16 cellular contexts compared by ENCODE assay signal in genomic region chr1:54135436-54136120, GRCh38. TPM values are rescaled to one million over a fixed set of nuclear protein-coding genes. Genes with fewer than 3 reads are reported as not detected.
DNase-seq lines count a peak whose midpoint lies in the region; ATAC-seq and TF ChIP-seq lines count a peak whose summit lies in the region.
"Had no signal": no experiment of that assay in that cellular context is flagged by ENCODE, and none has a peak within 500 bp of the region (broad histone marks: within the 10 kb centered on the region; RNA-seq: fewer than 3 reads in every experiment).

No MANE protein-coding gene starts in this region.

- H3K27ac ChIP-seq in HUES48 (ENCODE audit: low read depth, low read length) = peak overlapping the region; percentile 78
- peak overlapping the region; percentile 56 for H3K27ac ChIP-seq in mesendoderm (ENCODE audit: low read depth, low read length)
- H3K27ac ChIP-seq: left ventricle myocardium inferior, suprapubic skin had no signal

- H4K8ac ChIP-seq in mesendoderm (ENCODE audit: low read depth, low read length) = no peak overlapping the region

- H3K27me3 ChIP-seq in HUES48 (ENCODE audit: control insufficient read depth, insufficient read depth, low read length) (no peaks in the 10 kb centered on the region), mesendoderm (ENCODE audit: insufficient read depth, low read length, poor library complexity) (no peaks in the 10 kb centered on the region)
- H3K27me3 ChIP-seq: suprapubic skin had no signal

- H3K36me3 Mint-ChIP-seq in chondrocyte (ENCODE audit: low read depth) = no peaks in the 10 kb centered on the region
- no peaks in the 10 kb centered on the region for H3K36me3 Mint-ChIP-seq in activated T-cell treated with anti-CD3 and anti-CD28 coated beads, Interleukin-2, amount 50 U/mL, for 72 hours (ENCODE audit: insufficient read depth in 2 of 2)
- H3K36me3 Mint-ChIP-seq: activated naive CD8-positive, alpha-beta T cell treated with anti-CD3 and anti-CD28 coated beads, Interleukin-2, amount 10 ng/mL, durations not matched to agents 7 days and 5 days; naive thymus-derived CD4-positive, alpha-beta T cell had no signal

- no peak overlapping the region for H2BK15ac ChIP-seq in mesendoderm (replicated peaks; ENCODE audit: low read depth)

- H3K36me3 ChIP-seq in HUES48 (ENCODE audit: control insufficient read depth, insufficient read depth, low read length) (no peaks in the 10 kb centered on the region), mesendoderm (ENCODE audit: control insufficient read depth, insufficient read depth, low read length) (no peaks in the 10 kb centered on the region)
- H3K36me3 ChIP-seq: left ventricle myocardium inferior, suprapubic skin had no signal

- peaks cover 3% of the 10 kb centered on the region for H3K9me3 Mint-ChIP-seq in chondrocyte (ENCODE audit: low read depth)
- H3K9me3 Mint-ChIP-seq in activated T-cell treated with anti-CD3 and anti-CD28 coated beads, Interleukin-2, amount 50 U/mL, for 72 hours = no peaks in the 10 kb centered on the region
- H3K9me3 Mint-ChIP-seq: activated naive CD8-positive, alpha-beta T cell treated with anti-CD3 and anti-CD28 coated beads, Interleukin-2, amount 10 ng/mL, durations not matched to agents 7 days and 5 days; naive thymus-derived CD4-positive, alpha-beta T cell had no signal

- H3K4me3 ChIP-seq in HUES48 (ENCODE audit: low read depth, low read length) = no peak overlapping the region
- no peak overlapping the region for H3K4me3 ChIP-seq in mesendoderm (ENCODE audit: low read length)
- H3K4me3 ChIP-seq: left ventricle myocardium inferior, suprapubic skin had no signal

- no peak for ATAC-seq in GM18909 (IDR thresholded peaks at IDR 0.05; ENCODE audit: poor library complexity, unreplicated experiment)
- no peak for ATAC-seq in activated T-cell treated with anti-CD3 and anti-CD28 coated beads, Interleukin-2, amount 50 U/mL, for 72 hours (replicated peaks in 1 of 2)
- no peak for ATAC-seq in GM18519 (IDR thresholded peaks at IDR 0.05; ENCODE audit: low FRiP score, unreplicated experiment)
- no peak for ATAC-seq in GM21447 (IDR thresholded peaks at IDR 0.05; ENCODE audit: unreplicated experiment)
- ATAC-seq: naive thymus-derived CD4-positive, alpha-beta T cell had no signal

- H3K27ac Mint-ChIP-seq in chondrocyte (ENCODE audit: unreplicated experiment) = peak overlapping the region; percentile 81
- no peak overlapping the region for H3K27ac Mint-ChIP-seq in activated T-cell treated with anti-CD3 and anti-CD28 coated beads, Interleukin-2, amount 50 U/mL, for 72 hours
- H3K27ac Mint-ChIP-seq: activated naive CD8-positive, alpha-beta T cell treated with anti-CD3 and anti-CD28 coated beads, Interleukin-2, amount 10 ng/mL, durations not matched to agents 7 days and 5 days; naive thymus-derived CD4-positive, alpha-beta T cell had no signal

- H3K4ac ChIP-seq in mesendoderm (ENCODE audit: low read depth, low read length) = no peak overlapping the region

- H3K4me1 ChIP-seq in HUES48 (ENCODE audit: control insufficient read depth, insufficient read depth, low read length) (peaks cover 21% of the 10 kb centered on the region), mesendoderm (ENCODE audit: control insufficient read depth, low read depth, low read length) (peaks cover 9% of the 10 kb centered on the region)
- H3K4me1 ChIP-seq: left ventricle myocardium inferior, suprapubic skin had no signal

- H3K79me2 ChIP-seq in mesendoderm (ENCODE audit: control insufficient read depth, insufficient read depth, low read length) = no peaks in the 10 kb centered on the region

- H3K79me1 ChIP-seq in mesendoderm (ENCODE audit: low read length) = no peaks in the 10 kb centered on the region

- TF ChIP-seq CTCF in chondrocyte (IDR thresholded peaks at IDR 0.05) = no peak

- H3K9me3 ChIP-seq in HUES48 (ENCODE audit: control insufficient read depth, insufficient read depth, low read length) = no peaks in the 10 kb centered on the region
- H3K9me3 ChIP-seq: left ventricle myocardium inferior, suprapubic skin had no signal

- no peak overlapping the region for H2BK120ac ChIP-seq in mesendoderm (ENCODE audit: low read depth, low read length)

- no CpG with 5 or more reads among the region's 5 CpGs for WGBS in mesendoderm (ENCODE audit: extremely low coverage, insufficient coverage, low lambda C conversion rate)

- H3K23ac ChIP-seq in mesendoderm (ENCODE audit: low read length) = no peak overlapping the region

- H4K5ac ChIP-seq in mesendoderm (ENCODE audit: low read length) = peak overlapping the region; percentile 33

- no peak overlapping the region for H3K4me3 Mint-ChIP-seq in chondrocyte (ENCODE audit: unreplicated experiment)
- H3K4me3 Mint-ChIP-seq in activated T-cell treated with anti-CD3 and anti-CD28 coated beads, Interleukin-2, amount 50 U/mL, for 72 hours = no peak overlapping the region
- H3K4me3 Mint-ChIP-seq: activated naive CD8-positive, alpha-beta T cell treated with anti-CD3 and anti-CD28 coated beads, Interleukin-2, amount 10 ng/mL, durations not matched to agents 7 days and 5 days; naive thymus-derived CD4-positive, alpha-beta T cell had no signal

- H3K56ac ChIP-seq in mesendoderm (ENCODE audit: low read length) = peak overlapping the region; percentile 83

- peak overlapping the region; percentile 71 for H3K18ac ChIP-seq in mesendoderm (ENCODE audit: low read length)

- H3K27me3 Mint-ChIP-seq in chondrocyte (ENCODE audit: low read depth) = no peaks in the 10 kb centered on the region
- H3K27me3 Mint-ChIP-seq in activated T-cell treated with anti-CD3 and anti-CD28 coated beads, Interleukin-2, amount 50 U/mL, for 72 hours (ENCODE audit: low read depth) = no peaks in the 10 kb centered on the region

- H3K4me2 ChIP-seq in mesendoderm (ENCODE audit: low read length) = no peak overlapping the region

- peak overlapping the region; percentile 49 for H2BK5ac ChIP-seq in mesendoderm (ENCODE audit: low read length)

- peak overlapping the region; percentile 27 for H2AK5ac ChIP-seq in mesendoderm (ENCODE audit: low read length)

- H3K9ac ChIP-seq in HUES48 (ENCODE audit: low read depth, low read length) (peak overlapping the region; percentile 27; the same call in 1 of the 2 replicates), mesendoderm (ENCODE audit: low read length) (peak overlapping the region; percentile 51)

- DNase-seq in A172 (ENCODE audit: low spot score) = peak; percentile 74
- no peak for DNase-seq in chondrocyte (ENCODE audit: low spot score)
- DNase-seq in mesendoderm = peak; percentile 76
- DNase-seq in activated T-cell treated with anti-CD3 and anti-CD28 coated beads, Interleukin-2, amount 50 U/mL, for 72 hours = no peak
- DNase-seq: activated CD4-positive, alpha-beta T cell treated with anti-CD3 and anti-CD28 coated beads for 48 hours; activated naive CD8-positive, alpha-beta T cell treated with anti-CD3 and anti-CD28 coated beads, Interleukin-2, amount 10 ng/mL, durations not matched to agents 7 days and 5 days; left ventricle myocardium inferior; naive thymus-derived CD4-positive, alpha-beta T cell; NCI-H1092 treated with DMSO at 0.1 percent for 48 hours had no signal

- peaks cover 38% of the 10 kb centered on the region for H3K4me1 Mint-ChIP-seq in chondrocyte (ENCODE audit: low read depth)
- no peaks in the 10 kb centered on the region for H3K4me1 Mint-ChIP-seq in activated T-cell treated with anti-CD3 and anti-CD28 coated beads, Interleukin-2, amount 50 U/mL, for 72 hours (ENCODE audit: low read depth)
- H3K4me1 Mint-ChIP-seq: activated naive CD8-positive, alpha-beta T cell treated with anti-CD3 and anti-CD28 coated beads, Interleukin-2, amount 10 ng/mL, durations not matched to agents 7 days and 5 days; naive thymus-derived CD4-positive, alpha-beta T cell had no signal

RNA-seq across cellular contexts. Expression of gene CDCP2, which starts 17.2 kb away (rescaled TPM):
- total RNA-seq in A172 (2014; rRNA removed; shearing (Covaris generic)) = not detected in 2 replicates
- total RNA-seq in chondrocyte = not detected in 3 replicates
- not detected for polyA plus RNA-seq in mesendoderm (2013, experiment 1 of 2)
- not detected for polyA plus RNA-seq in mesendoderm (2013, experiment 2 of 2)
- not detected for total RNA-seq in activated T-cell treated with anti-CD3 and anti-CD28 coated beads, Interleukin-2, amount 50 U/mL, for 72 hours
- total RNA-seq: epithelial cell of proximal tubule; left ventricle myocardium inferior; suprapubic skin; T-helper 2 cell treated with Interferon-gamma antibody and Interleukin-4, amounts not matched to agents 100 ng/mL and 5 ng/mL, for 36 hours had no signal
- polyA plus RNA-seq: naive thymus-derived CD4-positive, alpha-beta T cell had no signal

Comparison
In these comparisons a context has a peak if more than half of its experiments do, and no peak if none do; other contexts are left out.
1. DNase-seq: peak in A172 (single experiment) and mesendoderm (single experiment); none in chondrocyte (single experiment) and activated T-cell treated with anti-CD3 and anti-CD28 coated beads, Interleukin-2, amount 50 U/mL, for 72 hours (0 of 2).